Comparison of ENCODE assay signal across 8 cellular contexts in the genomic region with DNA sequence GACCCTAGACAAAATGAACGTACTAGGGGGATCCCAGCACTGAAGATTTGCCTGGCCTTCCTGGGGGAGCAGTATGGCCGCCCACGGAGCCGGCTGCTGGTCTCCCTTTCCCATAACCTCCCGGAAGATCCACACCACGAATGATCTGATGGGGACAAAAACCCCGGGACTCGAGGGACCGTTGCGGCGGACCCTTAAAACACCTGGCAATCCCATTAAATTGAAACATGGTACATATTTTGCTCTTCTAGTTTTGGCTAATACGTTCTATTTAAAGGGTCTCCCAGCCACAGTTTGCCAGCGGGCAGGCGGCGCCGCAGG. TPM values are rescaled to one million over a fixed set of nuclear protein-coding genes. Genes with fewer than 3 reads are reported as not detected.
A peak's percentile ranks its signal among the peaks of the same experiment; 100 is the strongest.
DNase-seq lines count a peak whose midpoint lies in the region; ATAC-seq, FAIRE-seq and TF ChIP-seq lines count a peak whose summit lies in the region.

No MANE protein-coding gene starts in this region.

- H3K36me3 ChIP-seq in HAP-1 (replicated peaks) (no peaks in the 10 kb centered on the region), iPS-18a (ENCODE audit: control insufficient read depth, low read depth, low read length) (no peaks in the 10 kb centered on the region)

- H3K27ac Mint-ChIP-seq in activated CD8-positive, alpha-beta T cell treated with anti-CD3 and anti-CD28 coated beads for 36 hours, result peak overlapping the region; percentile 92
- peak overlapping the region; percentile 93 for H3K27ac Mint-ChIP-seq in stimulated activated memory B cell treated with anti-CD40 and anti-IgM and Interleukin-4, amounts not matched to agents 10 μg/mL and 1 μg/mL and 100 μg/mL, for 72 hours

- H3K27ac ChIP-seq in iPS-18a (ENCODE audit: low read length), result no peak overlapping the region

- DNase-seq in HAP-1 (ENCODE audit: low spot score in 2 of 2), result no peak
- DNase-seq in activated CD8-positive, alpha-beta T cell treated with anti-CD3 and anti-CD28 coated beads for 36 hours, result no peak
- DNase-seq in GM19239 (ENCODE audit: insufficient read length, low spot score), result no peak
- no peak for DNase-seq in SW 1271 (lab: John Stamatoyannopoulos, UW)

- POLR2A ChIA-PET in activated CD8-positive, alpha-beta T cell treated with anti-CD3 and anti-CD28 coated beads for 36 hours (lab: Charles Lee), result interaction anchor here (0.6 to 1.5 kb wide), 4 partner anchors 8 to 50 kb away, joined by 3 to 7 read pairs (median 3); no protein-coding TSS in a partner anchor

- peaks cover 51% of the 10 kb centered on the region for H3K4me1 Mint-ChIP-seq in activated CD8-positive, alpha-beta T cell treated with anti-CD3 and anti-CD28 coated beads for 36 hours (ENCODE audit: low read depth)
- H3K4me1 Mint-ChIP-seq in stimulated activated memory B cell treated with anti-CD40 and anti-IgM and Interleukin-4, amounts not matched to agents 10 μg/mL and 1 μg/mL and 100 μg/mL, for 72 hours, result peaks cover 56% of the 10 kb centered on the region

- intact Hi-C loops in activated CD8-positive, alpha-beta T cell treated with anti-CD3 and anti-CD28 coated beads for 36 hours (cut with micrococcal nuclease), result no loop called here

- peaks cover 2% of the 10 kb centered on the region; the same call in 1 of the 2 replicates for H3K9me3 ChIP-seq in HAP-1
- H3K9me3 ChIP-seq in iPS-18a (ENCODE audit: control insufficient read depth, low read depth, low read length), result no peaks in the 10 kb centered on the region

- no peaks in the 10 kb centered on the region for H3K36me3 Mint-ChIP-seq in activated CD8-positive, alpha-beta T cell treated with anti-CD3 and anti-CD28 coated beads for 36 hours (ENCODE audit: low read depth)
- H3K36me3 Mint-ChIP-seq in stimulated activated memory B cell treated with anti-CD40 and anti-IgM and Interleukin-4, amounts not matched to agents 10 μg/mL and 1 μg/mL and 100 μg/mL, for 72 hours, result no peaks in the 10 kb centered on the region

- FAIRE-seq in GM19239 (lab: Jason Lieb, UNC), result no peak

- in situ Hi-C loops in HAP-1 (cut with MboI; ENCODE audit: low sequenced_read_pairs), result no loop called here

- no peaks in the 10 kb centered on the region for H3K27me3 ChIP-seq in HAP-1 (ENCODE audit: low read depth)
- H3K27me3 ChIP-seq in iPS-18a (ENCODE audit: control insufficient read depth, insufficient read depth, low read length), result peaks cover 15% of the 10 kb centered on the region

- CTCF ChIA-PET in activated CD8-positive, alpha-beta T cell treated with anti-CD3 and anti-CD28 coated beads for 36 hours (lab: Charles Lee), result interaction anchor here (1.0 to 1.8 kb wide), 3 partner anchors 40 to 167 kb away, joined by 3 to 8 read pairs (median 3); no protein-coding TSS in a partner anchor

- no peak overlapping the region for H3K9ac ChIP-seq in iPS-18a (ENCODE audit: low read length)

- ATAC-seq in activated CD8-positive, alpha-beta T cell treated with anti-CD3 and anti-CD28 coated beads for 36 hours, result no peak
- no peak for ATAC-seq in stimulated activated memory B cell treated with anti-CD40 and anti-IgM and Interleukin-4, amounts not matched to agents 10 μg/mL and 1 μg/mL and 100 μg/mL, for 72 hours
- no peak for ATAC-seq in GM19023 (IDR thresholded peaks at IDR 0.05; ENCODE audit: unreplicated experiment)
- no peak for ATAC-seq in GM21447 (IDR thresholded peaks at IDR 0.05; ENCODE audit: unreplicated experiment)

- TF ChIP-seq CTCF in activated CD8-positive, alpha-beta T cell treated with anti-CD3 and anti-CD28 coated beads for 36 hours (IDR thresholded peaks at IDR 0.05), result no peak

- H3K9me3 Mint-ChIP-seq in activated CD8-positive, alpha-beta T cell treated with anti-CD3 and anti-CD28 coated beads for 36 hours, result no peaks in the 10 kb centered on the region
- no peaks in the 10 kb centered on the region for H3K9me3 Mint-ChIP-seq in stimulated activated memory B cell treated with anti-CD40 and anti-IgM and Interleukin-4, amounts not matched to agents 10 μg/mL and 1 μg/mL and 100 μg/mL, for 72 hours

- H3K4me3 ChIP-seq in HAP-1 (peak overlapping the region; percentile 60), iPS-18a (ENCODE audit: low read length) (peak overlapping the region; percentile 9)

- H3K4me1 ChIP-seq in HAP-1 (peaks cover 9% of the 10 kb centered on the region; the same call in 1 of the 2 replicates), iPS-18a (ENCODE audit: control insufficient read depth, low read depth, low read length) (no peaks in the 10 kb centered on the region)

- H3K27me3 Mint-ChIP-seq in activated CD8-positive, alpha-beta T cell treated with anti-CD3 and anti-CD28 coated beads for 36 hours, result no peaks in the 10 kb centered on the region
- H3K27me3 Mint-ChIP-seq in stimulated activated memory B cell treated with anti-CD40 and anti-IgM and Interleukin-4, amounts not matched to agents 10 μg/mL and 1 μg/mL and 100 μg/mL, for 72 hours, result no peaks in the 10 kb centered on the region

- peak overlapping the region; percentile 99 for H3K4me3 Mint-ChIP-seq in activated CD8-positive, alpha-beta T cell treated with anti-CD3 and anti-CD28 coated beads for 36 hours
- H3K4me3 Mint-ChIP-seq in stimulated activated memory B cell treated with anti-CD40 and anti-IgM and Interleukin-4, amounts not matched to agents 10 μg/mL and 1 μg/mL and 100 μg/mL, for 72 hours, result peak overlapping the region; percentile 87

RNA-seq across cellular contexts. Expression of a gene that starts 45.2 kb away (rescaled TPM):
- total RNA-seq in activated CD8-positive, alpha-beta T cell treated with anti-CD3 and anti-CD28 coated beads for 36 hours, result 10 to 100 TPM; 37.1 to 40.7 TPM

RNA-seq across cellular contexts. Expression of a gene that starts 51.2 kb away (rescaled TPM):
- total RNA-seq in activated CD8-positive, alpha-beta T cell treated with anti-CD3 and anti-CD28 coated beads for 36 hours, result 10 to 100 TPM; 69.6 to 75.9 TPM
